14 cellular contexts compared by ENCODE assay signal in genomic region chrX:116141270-116141669, GRCh38. TPM values are rescaled to one million over a fixed set of nuclear protein-coding genes. Genes with fewer than 3 reads are reported as not detected.
DNase-seq lines count a peak whose midpoint lies in the region; FAIRE-seq and TF ChIP-seq lines count a peak whose summit lies in the region.
"Not testable (repeated sequence)": the region's sequence is repeated elsewhere in the genome, so short reads cannot be mapped to it uniquely, and the experiment has no call there.
"Had no signal": no experiment of that assay in that cellular context is flagged by ENCODE, and none has a peak within 500 bp of the region (broad histone marks: within the 10 kb centered on the region; RNA-seq: fewer than 3 reads in every experiment).

No MANE protein-coding gene starts in this region.

- H3K4me3 ChIP-seq in HEK293 (ENCODE audit: low read depth, low read length): not testable (repeated sequence)

- peak; percentile 4 for FAIRE-seq in GM19239 (lab: Jason Lieb, UNC)

- H3K27ac Mint-ChIP-seq in osteocyte (ENCODE audit: unreplicated experiment): not testable (repeated sequence)

- CTCF ChIA-PET in HEK293 (lab: Yijun Ruan, JAX): interaction anchor here (0.6 kb wide), 1 partner anchor 92 kb away, joined by 3 read pairs; no protein-coding TSS in a partner anchor

- POLR2A ChIA-PET in HEK293 (lab: Yijun Ruan, JAX): not testable (repeated sequence)

- H3K4me1 ChIP-seq in HEK293 (ENCODE audit: control insufficient read depth, insufficient read depth, low read length): not testable (repeated sequence)

- not testable (repeated sequence) for TF ChIP-seq CTCF in HEK293 (tag by site-specific recombination; IDR thresholded peaks at IDR 0.05); osteocyte (IDR thresholded peaks at IDR 0.05)

- not testable (repeated sequence) for H3K4me1 Mint-ChIP-seq in osteocyte (ENCODE audit: unreplicated experiment)

- not testable (repeated sequence) for H3K27ac ChIP-seq in HEK293 (ENCODE audit: extremely low read depth, low read depth, low read length)

- not testable (repeated sequence) for H3K4me3 Mint-ChIP-seq in osteocyte (ENCODE audit: unreplicated experiment)

- DNase-seq in GM19239 (ENCODE audit: insufficient read length, low spot score): not testable (repeated sequence)
- peak; percentile 71 for DNase-seq in osteocyte (ENCODE audit: extremely low spot score, unreplicated experiment)

- H3K9me3 Mint-ChIP-seq in osteocyte (ENCODE audit: unreplicated experiment): not testable (repeated sequence)

- H3K27me3 Mint-ChIP-seq in osteocyte (ENCODE audit: unreplicated experiment): not testable (repeated sequence)

- not testable (repeated sequence) for H3K36me3 Mint-ChIP-seq in osteocyte (ENCODE audit: unreplicated experiment)

- H3K36me3 ChIP-seq in HEK293 (ENCODE audit: control insufficient read depth in 2 of 2, insufficient read depth in 1 of 2, low read length in 2 of 2): not testable (repeated sequence)

- not testable (repeated sequence) for H3K9me3 ChIP-seq in HEK293 (ENCODE audit: control insufficient read depth, insufficient read depth, low read depth, low read length)

TF ChIP-seq in HEK293, 187 proteins besides CTCF, POLR2A, EP300 and RAD21:
- peak; percentile 55 for TF ChIP-seq ZNF585B (tag by site-specific recombination; IDR thresholded peaks at IDR 0.05)
TF ChIP-seq in HEK293: peak in this region for 1; not testable (repeated sequence) for 186.

RNA-seq across cellular contexts. Expression of gene AGTR2, which starts 29.3 kb away (rescaled TPM):
- total RNA-seq in osteocyte: not detected in 2 replicates
- total RNA-seq: A172; A673; B cell; Caco-2; Calu3; CD4-positive, alpha-beta memory T cell; CD4-positive, alpha-beta T cell; CD4-positive, CD25-positive, alpha-beta regulatory T cell; CD8-positive, alpha-beta memory T cell; CD8-positive, alpha-beta T cell; Daoy had no signal
